17 cellular contexts compared by ENCODE assay signal in the genomic region with DNA sequence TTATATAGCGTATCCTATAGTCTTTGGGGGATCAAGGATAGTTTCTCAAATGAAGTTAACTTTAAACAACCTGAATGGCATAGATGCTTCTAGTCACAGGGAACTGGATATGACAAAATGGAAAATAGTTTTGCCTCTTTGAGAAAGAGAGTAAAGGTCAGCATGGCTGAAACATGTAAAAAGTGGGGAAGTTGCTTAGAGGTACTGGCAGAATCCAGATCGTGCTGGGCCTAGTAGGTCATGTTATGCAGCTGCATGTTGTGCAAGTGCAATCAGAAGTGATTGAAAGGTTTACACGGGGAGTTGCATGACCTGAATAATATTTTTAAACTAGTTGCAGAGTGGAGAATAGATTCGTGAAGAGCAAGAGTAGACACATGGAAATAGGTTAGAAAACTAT.
"Had no signal": no experiment of that assay in that cellular context is flagged by ENCODE, and none has a peak within 500 bp of the region (broad histone marks: within the 10 kb centered on the region; RNA-seq: fewer than 3 reads in every experiment).

No MANE protein-coding gene starts in this region.

- H3K9me3 Mint-ChIP-seq: activated CD4-positive, alpha-beta T cell treated with anti-CD3 and anti-CD28 coated beads, Interleukin-2, amount 10 ng/mL, durations not matched to agents 24 days and 14 days; activated T-cell treated with anti-CD3 and anti-CD28 coated beads, Interleukin-2, amount 50 U/mL, for 72 hours; neural progenitor cell had no signal

- H2AFZ ChIP-seq: neural progenitor cell had no signal

- H3K4me1 Mint-ChIP-seq: activated CD4-positive, alpha-beta T cell treated with anti-CD3 and anti-CD28 coated beads, Interleukin-2, amount 10 ng/mL, durations not matched to agents 24 days and 14 days; neural progenitor cell had no signal

- H3K4me3 Mint-ChIP-seq: activated CD4-positive, alpha-beta T cell treated with anti-CD3 and anti-CD28 coated beads, Interleukin-2, amount 10 ng/mL, durations not matched to agents 24 days and 14 days; activated naive CD8-positive, alpha-beta T cell; activated T-cell treated with anti-CD3 and anti-CD28 coated beads, Interleukin-2, amount 50 U/mL, for 72 hours; neural progenitor cell had no signal

- DNase-seq: activated CD4-positive, alpha-beta T cell treated with anti-CD3 and anti-CD28 coated beads, Interleukin-2, amount 10 ng/mL, durations not matched to agents 24 days and 14 days; activated CD4-positive, CD25-positive, alpha-beta regulatory T cell; activated CD8-positive, alpha-beta memory T cell treated with anti-CD3 and anti-CD28 coated beads, Interleukin-2, amount 50 U/mL, for 48 hours; activated gamma-delta T cell; activated T-cell treated with anti-CD3 and anti-CD28 coated beads, Interleukin-2, amount 50 U/mL, for 72 hours; amniotic stem cell; hippocampal formation; kidney; left ventricle myocardium inferior; mesendoderm; sigmoid colon; spleen; T-helper 2 cell had no signal

- H3K4me2 ChIP-seq: neural progenitor cell had no signal

- H3K4me1 ChIP-seq: neural progenitor cell had no signal

- H3K27ac Mint-ChIP-seq: activated CD4-positive, alpha-beta T cell treated with anti-CD3 and anti-CD28 coated beads, Interleukin-2, amount 10 ng/mL, durations not matched to agents 24 days and 14 days; activated naive CD8-positive, alpha-beta T cell; activated T-cell treated with anti-CD3 and anti-CD28 coated beads, Interleukin-2, amount 50 U/mL, for 72 hours; neural progenitor cell had no signal

- H3K36me3 ChIP-seq: left ventricle myocardium inferior, neural progenitor cell, sigmoid colon, spleen, thoracic aorta had no signal

- H3K27me3 ChIP-seq: neural progenitor cell, sigmoid colon, spleen had no signal

- ATAC-seq: activated T-cell treated with anti-CD3 and anti-CD28 coated beads, Interleukin-2, amount 50 U/mL, for 72 hours; esophagus mucosa had no signal

- H3K36me3 Mint-ChIP-seq: activated naive CD8-positive, alpha-beta T cell; neural progenitor cell had no signal

- H3K4me3 ChIP-seq: left ventricle myocardium inferior, neural progenitor cell, sigmoid colon, spleen, thoracic aorta had no signal

- H3K9me3 ChIP-seq: left ventricle myocardium inferior, sigmoid colon, spleen, thoracic aorta had no signal

- H3K9ac ChIP-seq: neural progenitor cell had no signal

- H3K27ac ChIP-seq: left ventricle myocardium inferior, neural progenitor cell, sigmoid colon, thoracic aorta had no signal
